In the genomic region with DNA sequence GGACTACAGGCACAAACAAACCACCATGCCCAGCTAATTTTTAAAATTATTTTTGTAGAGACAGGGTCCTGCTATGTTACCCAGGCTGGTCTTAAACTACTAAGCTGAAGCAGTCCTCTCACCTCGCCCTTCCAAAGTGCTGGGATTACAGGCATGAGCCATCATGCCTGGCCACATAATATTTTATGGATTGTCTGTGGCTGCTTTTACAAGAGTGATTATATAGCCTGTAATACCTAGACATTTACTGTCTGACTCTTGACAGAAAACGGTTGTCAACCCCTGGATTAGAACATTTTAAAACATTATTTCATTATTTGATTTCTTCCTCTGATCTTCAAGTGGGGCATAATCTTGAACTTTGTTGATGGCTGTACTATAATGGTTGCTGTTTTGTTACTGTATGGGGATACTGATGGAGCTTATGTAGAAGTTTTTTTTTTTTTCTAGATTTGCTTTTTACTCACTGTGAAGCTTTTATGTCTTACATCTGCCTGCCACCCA, we compare ENCODE assay signal across 1 cellular context.
A peak's percentile ranks its signal among the peaks of the same experiment; 100 is the strongest.
TF ChIP-seq lines count a peak whose summit lies in the region.

No MANE protein-coding gene starts in this region.

TF ChIP-seq in HepG2, 621 proteins besides CTCF, POLR2A, EP300 and RAD21:
- TF ChIP-seq FIP1L1 (IDR thresholded peaks at IDR 0.05; ENCODE audit: borderline replicate concordance, insufficient read depth, low read depth, low read length), result no peak
- TF ChIP-seq ZNF784 (CRISPR knock-in tag; IDR thresholded peaks at IDR 0.05; ENCODE audit: borderline replicate concordance), result 0 out of 2 replicates have a peak, but pooled peaks have one; percentile 20
- TF ChIP-seq ZNF558 (CRISPR knock-in tag; IDR thresholded peaks at IDR 0.05; ENCODE audit: borderline replicate concordance), result no peak
- no peak for TF ChIP-seq ZNF143 (CRISPR knock-in tag; IDR thresholded peaks at IDR 0.05)
- TF ChIP-seq CHD4 (IDR thresholded peaks at IDR 0.05; ENCODE audit: borderline replicate concordance, low read length), result no peak; the same call in 1 of the 2 replicates
- TF ChIP-seq ZNF589 (CRISPR knock-in tag; conservative IDR thresholded peaks at IDR 0.05), result no peak
- TF ChIP-seq KLF16 (CRISPR knock-in tag; IDR thresholded peaks at IDR 0.05), result no peak; a peak in 1 of 4 replicates
- TF ChIP-seq YY1 (IDR thresholded peaks at IDR 0.05; ENCODE audit: insufficient read depth, insufficient replicate concordance, low read depth, low read length), result no peak
- no peak for TF ChIP-seq ATAD3A (CRISPR knock-in tag; IDR thresholded peaks at IDR 0.05)
- peak; percentile 14; the same call in 1 of the 2 replicates for TF ChIP-seq ZSCAN30 (CRISPR knock-in tag; IDR thresholded peaks at IDR 0.05)
- TF ChIP-seq, protein P1, sequence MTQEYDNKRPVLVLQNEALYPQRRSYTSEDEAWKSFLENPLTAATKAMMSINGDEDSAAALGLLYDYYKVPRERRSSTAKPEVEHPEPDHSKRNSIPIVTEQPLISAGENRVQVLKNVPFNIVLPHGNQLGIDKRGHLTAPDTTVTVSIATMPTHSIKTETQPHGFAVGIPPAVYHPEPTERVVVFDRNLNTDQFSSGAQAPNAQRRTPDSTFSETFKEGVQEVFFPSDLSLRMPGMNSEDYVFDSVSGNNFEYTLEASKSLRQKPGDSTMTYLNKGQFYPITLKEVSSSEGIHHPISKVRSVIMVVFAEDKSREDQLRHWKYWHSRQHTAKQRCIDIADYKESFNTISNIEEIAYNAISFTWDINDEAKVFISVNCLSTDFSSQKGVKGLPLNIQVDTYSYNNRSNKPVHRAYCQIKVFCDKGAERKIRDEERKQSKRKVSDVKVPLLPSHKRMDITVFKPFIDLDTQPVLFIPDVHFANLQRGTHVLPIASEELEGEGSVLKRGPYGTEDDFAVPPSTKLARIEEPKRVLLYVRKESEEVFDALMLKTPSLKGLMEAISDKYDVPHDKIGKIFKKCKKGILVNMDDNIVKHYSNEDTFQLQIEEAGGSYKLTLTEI (CRISPR knock-in tag; conservative IDR thresholded peaks at IDR 0.05), result no peak
- 0 out of 2 replicates have a peak, but pooled peaks have one; percentile 2 for TF ChIP-seq MBD4 (IDR thresholded peaks at IDR 0.05; ENCODE audit: borderline replicate concordance, low read length)
- TF ChIP-seq ZNF777 (CRISPR knock-in tag; IDR thresholded peaks at IDR 0.05), result no peak
- TF ChIP-seq RCOR2 (CRISPR knock-in tag; IDR thresholded peaks at IDR 0.05), result no peak
- TF ChIP-seq, protein P2, sequence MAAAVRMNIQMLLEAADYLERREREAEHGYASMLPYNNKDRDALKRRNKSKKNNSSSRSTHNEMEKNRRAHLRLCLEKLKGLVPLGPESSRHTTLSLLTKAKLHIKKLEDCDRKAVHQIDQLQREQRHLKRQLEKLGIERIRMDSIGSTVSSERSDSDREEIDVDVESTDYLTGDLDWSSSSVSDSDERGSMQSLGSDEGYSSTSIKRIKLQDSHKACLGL (CRISPR knock-in tag; IDR thresholded peaks at IDR 0.05), result no peak
- no peak for TF ChIP-seq ZNF362 (CRISPR knock-in tag; IDR thresholded peaks at IDR 0.05; ENCODE audit: borderline replicate concordance)
- 0 out of 2 replicates have a peak, but pooled peaks have one; percentile 5 for TF ChIP-seq ZSCAN29 (CRISPR knock-in tag; conservative IDR thresholded peaks at IDR 0.05)
- no peak for TF ChIP-seq AGO1 (IDR thresholded peaks at IDR 0.05; ENCODE audit: low read depth, low read length, poor library complexity, severe bottlenecking)
